ENCODE assay signal across 1 cellular context in genomic region chr16:83549836-83550569, GRCh38.
TF ChIP-seq lines count a peak whose summit lies in the region.

No MANE protein-coding gene starts in this region.

TF ChIP-seq in SK-N-SH treated with all-trans-retinoic acid at 6 μM for 48 hours, 23 proteins besides CTCF, POLR2A, EP300 and RAD21 (continued from another document):
- TF ChIP-seq TSHZ2 (CRISPR knock-in tag; IDR thresholded peaks at IDR 0.05) = no peak
